18 cellular contexts compared by ENCODE assay signal in the genomic region with DNA sequence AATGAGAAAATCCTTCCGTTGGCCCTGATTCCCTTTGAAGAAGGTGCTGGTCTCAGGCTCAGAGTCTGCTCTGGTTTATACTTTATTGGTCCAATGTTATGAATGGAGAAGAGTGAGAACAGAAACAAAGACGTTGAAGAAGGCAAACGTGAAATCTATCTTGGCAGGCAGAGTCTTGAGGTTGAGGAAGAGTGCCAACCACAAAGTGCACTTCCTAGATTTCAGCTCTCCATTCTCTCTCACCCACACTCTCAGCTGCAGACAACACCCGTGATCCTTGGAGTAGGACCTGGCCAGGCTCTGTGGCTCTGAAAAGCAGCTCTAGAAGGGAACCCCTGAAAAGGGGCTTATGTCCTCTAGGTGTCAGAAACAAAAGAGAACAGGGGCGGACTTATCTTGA.
"Had no signal": no experiment of that assay in that cellular context is flagged by ENCODE, and none has a peak within 500 bp of the region (broad histone marks: within the 10 kb centered on the region; RNA-seq: fewer than 3 reads in every experiment).

No MANE protein-coding gene starts in this region.

- H3K27ac Mint-ChIP-seq: activated naive CD8-positive, alpha-beta T cell treated with anti-CD3 and anti-CD28 coated beads, Interleukin-2, amount 10 ng/mL, durations not matched to agents 7 days and 5 days; neural progenitor cell; T-helper 2 cell treated with Interferon-gamma antibody and Interleukin-4, amounts not matched to agents 5 μg/mL and 100 μg/mL, for 36 hours had no signal

- H3K27me3 ChIP-seq: brain microvascular endothelial cell, esophagus squamous epithelium, foreskin keratinocyte, heart left ventricle, neural progenitor cell, right lobe of liver had no signal

- DNase-seq: activated CD4-positive, alpha-beta T cell treated with anti-CD3 and anti-CD28 coated beads for 1 hour; activated CD4-positive, alpha-beta T cell treated with anti-CD3 and anti-CD28 coated beads, Interleukin-2, amount 50 U/mL, for 4 hours; activated naive CD4-positive, alpha-beta T cell; activated naive CD8-positive, alpha-beta T cell treated with anti-CD3 and anti-CD28 coated beads, Interleukin-2, amount 10 ng/mL, durations not matched to agents 7 days and 5 days; activated T-cell treated with anti-CD3 and anti-CD28 coated beads for 4 hours; brain microvascular endothelial cell; cortex of kidney; effector CD4-positive, alpha-beta T cell; esophagus squamous epithelium; foreskin keratinocyte; heart left ventricle; left colon; lower lobe of right lung; right lobe of liver; stimulated activated naive CD8-positive, alpha-beta T cell treated with anti-CD3 and anti-CD28 coated beads, Interleukin-15, amount 100 ng/mL, for 72 hours had no signal

- ATAC-seq: foreskin keratinocyte; heart left ventricle; left colon; stimulated activated naive CD8-positive, alpha-beta T cell treated with anti-CD3 and anti-CD28 coated beads, Interleukin-15, amount 100 ng/mL, for 72 hours had no signal

- H3K36me3 ChIP-seq: brain microvascular endothelial cell, esophagus squamous epithelium, heart left ventricle, lower lobe of right lung, neural progenitor cell, right lobe of liver, thoracic aorta had no signal

- H3K36me3 Mint-ChIP-seq: activated naive CD8-positive, alpha-beta T cell treated with anti-CD3 and anti-CD28 coated beads, Interleukin-2, amount 10 ng/mL, durations not matched to agents 7 days and 5 days; neural progenitor cell had no signal

- H3K9me3 Mint-ChIP-seq: neural progenitor cell; T-helper 2 cell treated with Interferon-gamma antibody and Interleukin-4, amounts not matched to agents 5 μg/mL and 100 μg/mL, for 36 hours had no signal

- H3K4me1 ChIP-seq: esophagus squamous epithelium, foreskin keratinocyte, heart left ventricle, lower lobe of right lung, neural progenitor cell, right lobe of liver had no signal

- H3K27ac ChIP-seq: brain microvascular endothelial cell, esophagus squamous epithelium, foreskin keratinocyte, heart left ventricle, lower lobe of right lung, neural progenitor cell, right lobe of liver, thoracic aorta had no signal

- H3K4me3 Mint-ChIP-seq: activated naive CD8-positive, alpha-beta T cell treated with anti-CD3 and anti-CD28 coated beads, Interleukin-2, amount 10 ng/mL, durations not matched to agents 7 days and 5 days; neural progenitor cell; stimulated activated naive CD8-positive, alpha-beta T cell treated with anti-CD3 and anti-CD28 coated beads, Interleukin-15, amount 100 ng/mL, for 72 hours; T-helper 2 cell treated with Interferon-gamma antibody and Interleukin-4, amounts not matched to agents 5 μg/mL and 100 μg/mL, for 36 hours had no signal

- H3K4me3 ChIP-seq: esophagus squamous epithelium, heart left ventricle, lower lobe of right lung, neural progenitor cell, right lobe of liver, thoracic aorta had no signal

- H3K27me3 Mint-ChIP-seq: activated naive CD8-positive, alpha-beta T cell treated with anti-CD3 and anti-CD28 coated beads, Interleukin-2, amount 10 ng/mL, durations not matched to agents 7 days and 5 days; stimulated activated naive CD8-positive, alpha-beta T cell treated with anti-CD3 and anti-CD28 coated beads, Interleukin-15, amount 100 ng/mL, for 72 hours had no signal

- H3K4me2 ChIP-seq: neural progenitor cell had no signal

- H3K4me1 Mint-ChIP-seq: neural progenitor cell; stimulated activated naive CD8-positive, alpha-beta T cell treated with anti-CD3 and anti-CD28 coated beads, Interleukin-15, amount 100 ng/mL, for 72 hours had no signal

- H3K9ac ChIP-seq: neural progenitor cell had no signal

- H2AFZ ChIP-seq: neural progenitor cell had no signal

- H3K9me3 ChIP-seq: esophagus squamous epithelium, lower lobe of right lung, right lobe of liver, thoracic aorta had no signal
